8 cellular contexts compared by ENCODE assay signal in genomic region chr2:149313512-149313972, GRCh38. TPM values are rescaled to one million over a fixed set of nuclear protein-coding genes. Genes with fewer than 3 reads are reported as not detected.
DNase-seq lines count a peak whose midpoint lies in the region; ATAC-seq and TF ChIP-seq lines count a peak whose summit lies in the region.

No MANE protein-coding gene starts in this region.

- TF ChIP-seq POLR2A in gastroesophageal sphincter (IDR thresholded peaks at IDR 0.05): no peak

- peaks cover 0 to 7% (median 0%) of the 10 kb centered on the region in 3 donors for H3K4me1 ChIP-seq in gastroesophageal sphincter

- no peaks in the 10 kb centered on the region for H3K9me3 ChIP-seq in gastroesophageal sphincter

- DNase-seq in Ammon's horn (ENCODE audit: low spot score): peak; percentile 45
- DNase-seq in NCI-H1105 treated with DMSO at 0.1 percent for 48 hours (lab: John Stamatoyannopoulos, UW): peak; percentile 98
- peak; percentile 23 for DNase-seq in SKM-1 treated with dmso at 0.1 percent for 144 hours (lab: John Stamatoyannopoulos, UW; ENCODE audit: unreplicated experiment)
- DNase-seq in renal cortical epithelial cell (ENCODE audit: low read depth): peak; percentile 35
- DNase-seq in activated naive CD4-positive, alpha-beta T cell treated with anti-CD3 and anti-CD28 coated beads, Interleukin-2, amount 50 U/mL, for 16 hours: no peak

- no peaks in the 10 kb centered on the region for H3K36me3 ChIP-seq in gastroesophageal sphincter

- peak; percentile 96 for ATAC-seq in GM18511 (IDR thresholded peaks at IDR 0.05; ENCODE audit: unreplicated experiment)
- peak; percentile 98 for ATAC-seq in HG02852 (IDR thresholded peaks at IDR 0.05; ENCODE audit: unreplicated experiment)
- ATAC-seq in gastroesophageal sphincter: peak; percentile 55

- H3K4me3 ChIP-seq in gastroesophageal sphincter: no peak overlapping the region

- TF ChIP-seq EP300 in gastroesophageal sphincter (IDR thresholded peaks at IDR 0.05): no peak

- 3 to 9% methylated on average over 7 to 8 of the region's 8 CpGs for WGBS in gastroesophageal sphincter (ENCODE audit: low coverage in 1 of 2), 2 donors

- peak; percentile 25 to 67 (median 44) for TF ChIP-seq CTCF in gastroesophageal sphincter (IDR thresholded peaks at IDR 0.05)

- H3K27me3 ChIP-seq in gastroesophageal sphincter: peaks cover 15% of the 10 kb centered on the region

- no peak overlapping the region for H3K27ac ChIP-seq in gastroesophageal sphincter

RNA-seq across cellular contexts. Expression of gene LYPD6, which starts 16.8 kb away (rescaled TPM):
- total RNA-seq in gastroesophageal sphincter: 1 to 10 TPM in 3 of 4 donors, under 1 TPM in 1; 0.31 to 4.0 (median 3.0) TPM
- total RNA-seq in renal cortical epithelial cell: 1.6 and 5.6 TPM in 2 replicates
